In genomic region chr16:85354623-85355514, GRCh38 we compare ENCODE assay signal across 10 cellular contexts.
A peak's percentile ranks its signal among the peaks of the same experiment; 100 is the strongest.
DNase-seq lines count a peak whose midpoint lies in the region; ATAC-seq and TF ChIP-seq lines count a peak whose summit lies in the region.
"Had no signal": no experiment of that assay in that cellular context is flagged by ENCODE, and none has a peak within 500 bp of the region (broad histone marks: within the 10 kb centered on the region; RNA-seq: fewer than 3 reads in every experiment).

No MANE protein-coding gene starts in this region.

- ATAC-seq in HG03095 (IDR thresholded peaks at IDR 0.05; ENCODE audit: unreplicated experiment): no peak
- no peak for ATAC-seq in HG02798 (IDR thresholded peaks at IDR 0.05; ENCODE audit: poor library complexity, unreplicated experiment)

- H3K9me2 ChIP-seq in GM23248 (ENCODE audit: insufficient read depth): no peaks in the 10 kb centered on the region

- H3K9ac ChIP-seq in GM23248 (peak overlapping the region; percentile 60), smooth muscle cell (ENCODE audit: low read depth) (no peak overlapping the region)

- in situ Hi-C loops in GM23248 (cut with MboI): no loop called here

- peak overlapping the region; percentile 32 for H3K4me2 ChIP-seq in GM23248 (ENCODE audit: unreplicated experiment)
- peak overlapping the region; percentile 45 for H3K4me2 ChIP-seq in smooth muscle cell

- H3F3A ChIP-seq in GM23248 (ENCODE audit: insufficient read depth) (peaks cover 15% of the 10 kb centered on the region; the same call in 1 of the 2 replicates), smooth muscle cell (ENCODE audit: low read depth) (peaks cover 19% of the 10 kb centered on the region)

- no peaks in the 10 kb centered on the region for H4K20me1 ChIP-seq in GM23248 (ENCODE audit: insufficient read depth)
- peaks cover 59% of the 10 kb centered on the region for H4K20me1 ChIP-seq in smooth muscle cell (ENCODE audit: low read depth)

- TF ChIP-seq CTCF in fibroblast of mammary gland (conservative IDR thresholded peaks at IDR 0.05; ENCODE audit: control insufficient read depth, insufficient read depth, low read depth, low read length) (no peak), smooth muscle cell (IDR thresholded peaks at IDR 0.05; ENCODE audit: borderline replicate concordance, insufficient read depth, poor library complexity, severe bottlenecking) (no peak)

- H3K79me2 ChIP-seq in GM23248 (ENCODE audit: insufficient read depth) (peaks cover 41% of the 10 kb centered on the region), smooth muscle cell (ENCODE audit: low read depth) (no peaks in the 10 kb centered on the region)

- H3K27me3 ChIP-seq in GM23248 (replicated peaks; ENCODE audit: insufficient read depth) (no peaks in the 10 kb centered on the region), smooth muscle cell (ENCODE audit: low read depth) (no peaks in the 10 kb centered on the region)
- H3K27me3 ChIP-seq: vagina had no signal

- H3K4me3 ChIP-seq in GM23248: no peak overlapping the region
- no peak overlapping the region for H3K4me3 ChIP-seq in fibroblast of mammary gland (ENCODE audit: control insufficient read depth, low read depth, low read length)
- H3K4me3 ChIP-seq in smooth muscle cell: no peak overlapping the region
- H3K4me3 ChIP-seq: vagina had no signal

- H3K36me3 ChIP-seq in GM23248 (ENCODE audit: low read depth) (no peaks in the 10 kb centered on the region), smooth muscle cell (ENCODE audit: low read depth) (no peaks in the 10 kb centered on the region)
- H3K36me3 ChIP-seq: vagina had no signal

- H3K9me3 ChIP-seq in GM23248 (ENCODE audit: low read depth): no peaks in the 10 kb centered on the region
- no peaks in the 10 kb centered on the region for H3K9me3 ChIP-seq in smooth muscle cell (replicated peaks; ENCODE audit: low read depth)
- H3K9me3 ChIP-seq: vagina had no signal

- WGBS in GM23248 (ENCODE audit: low coverage in 1 of 2, low lambda C conversion rate in 2 of 2, missing lambda C conversion rate in 2 of 2), 2 experiments: 26 to 29% methylated on average over 18 to 21 of the region's 21 CpGs
- 3% methylated on average over 21 of the region's 21 CpGs for WGBS in smooth muscle cell (ENCODE audit: low lambda C conversion rate)

- H3K4me1 ChIP-seq in GM23248 (ENCODE audit: insufficient read depth): peaks cover 38% of the 10 kb centered on the region
- H3K4me1 ChIP-seq in smooth muscle cell (ENCODE audit: low read depth): peaks cover 8% of the 10 kb centered on the region

- H2AFZ ChIP-seq in GM23248 (no peak overlapping the region), smooth muscle cell (ENCODE audit: low read depth) (no peak overlapping the region)

- H3K27ac ChIP-seq in GM23248 (peak overlapping the region; percentile 83), smooth muscle cell (ENCODE audit: low read depth) (peak overlapping the region; percentile 75)
- H3K27ac ChIP-seq: vagina had no signal

- peak; percentile 90 for DNase-seq in GM23248
- DNase-seq in SK-N-DZ (ENCODE audit: low spot score): peak; percentile 87
- DNase-seq in fibroblast of mammary gland (ENCODE audit: low read depth): peak; percentile 74
- peak; percentile 79 for DNase-seq in smooth muscle cell (lab: John Stamatoyannopoulos, UW; ENCODE audit: unreplicated experiment)
- no peak for DNase-seq in middle frontal gyrus (ENCODE audit: extremely low spot score, low spot score)
- DNase-seq in activated naive CD4-positive, alpha-beta T cell (lab: John Stamatoyannopoulos, UW): no peak
- DNase-seq: SIG-M5 had no signal

Comparison
In these comparisons a context has a peak if more than half of its experiments do, and no peak if none do; other contexts are left out.
1. DNase-seq: peak in GM23248 (single experiment), SK-N-DZ (single experiment), fibroblast of mammary gland (single experiment) and smooth muscle cell (single experiment); none in middle frontal gyrus (single experiment) and activated naive CD4-positive, alpha-beta T cell (0 of 4).